In the genomic region with DNA sequence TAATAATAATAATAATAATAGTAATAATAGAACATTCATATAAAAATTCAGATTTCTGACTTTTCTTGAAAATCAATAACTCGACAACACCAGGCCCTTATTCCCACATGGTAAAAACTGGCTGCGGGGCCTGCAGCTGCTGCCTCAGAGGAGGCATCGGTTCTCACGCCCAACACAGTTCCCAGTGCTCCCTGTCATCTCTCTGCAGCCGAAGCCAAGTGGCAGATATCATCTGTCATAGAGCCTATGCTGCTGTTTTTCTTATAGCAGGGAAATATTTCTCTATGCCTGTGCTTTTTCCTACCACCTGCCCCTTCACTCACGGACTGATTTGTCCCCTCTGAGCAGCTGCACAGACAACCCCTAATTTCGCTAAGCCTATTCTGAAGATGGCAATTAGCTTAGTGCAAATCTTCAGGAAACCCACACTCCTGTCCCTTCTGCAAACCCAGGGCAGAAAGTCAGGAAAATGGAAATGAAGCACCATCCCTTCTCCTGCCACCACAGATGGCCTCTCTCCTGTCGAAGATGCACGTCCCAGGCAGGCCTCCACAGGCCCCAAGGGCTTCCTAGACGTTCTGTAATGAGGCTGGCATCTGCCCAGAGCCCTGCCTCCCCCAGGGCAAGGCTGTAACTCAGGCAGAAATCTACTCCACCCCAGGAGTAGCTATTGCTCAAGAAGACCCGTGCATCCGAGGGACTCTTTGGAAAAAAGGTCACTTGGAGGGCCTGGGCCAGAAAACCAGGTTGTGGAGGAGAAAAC, we compare ENCODE assay signal across 14 cellular contexts.
DNase-seq lines count a peak whose midpoint lies in the region; TF ChIP-seq lines count a peak whose summit lies in the region.
"Had no signal": no experiment of that assay in that cellular context is flagged by ENCODE, and none has a peak within 500 bp of the region (broad histone marks: within the 10 kb centered on the region; RNA-seq: fewer than 3 reads in every experiment).

No MANE protein-coding gene starts in this region.

- H3K9me3 Mint-ChIP-seq in T-helper 1 cell treated with Interleukin-12 subunit alpha and Interleukin-12 subunit beta and Interleukin-4 antibody, amounts not matched to agents 30 μg/mL and 1 μg/mL, for 36 hours: no peaks in the 10 kb centered on the region

- H3K4me3 ChIP-seq in spleen (no peak overlapping the region), mesendoderm (ENCODE audit: low read length) (no peak overlapping the region)
- H3K4me3 ChIP-seq: A549, coronary artery, skin epidermis had no signal

- no peak for TF ChIP-seq CTCF in spleen (IDR thresholded peaks at IDR 0.05 in 8 of 11, conservative IDR thresholded peaks at IDR 0.05 in 3 of 11)

- DNase-seq in T-helper 1 cell: no peak
- peak; percentile 12 for DNase-seq in astrocyte of the hippocampus (ENCODE audit: low read depth, low spot score)
- peak; percentile 77 for DNase-seq in islet precursor cell
- no peak for DNase-seq in kidney glomerular epithelial cell (lab: John Stamatoyannopoulos, UW)
- DNase-seq in COR-L47 (lab: John Stamatoyannopoulos, UW): no peak
- no peak for DNase-seq in spleen
- DNase-seq in mesendoderm: no peak
- DNase-seq: activated CD4-positive, alpha-beta T cell treated with anti-CD3 and anti-CD28 coated beads, Interleukin-2, amount 50 U/mL, for 1 hour; activated naive CD4-positive, alpha-beta T cell; NCI-H446 had no signal

- H3K9me3 ChIP-seq in spleen: no peaks in the 10 kb centered on the region
- H3K9me3 ChIP-seq: A549 had no signal

- no peak overlapping the region for H3K9ac ChIP-seq in mesendoderm (ENCODE audit: low read length)

- H3K79me1 ChIP-seq in mesendoderm (ENCODE audit: low read length): no peaks in the 10 kb centered on the region

- no peak overlapping the region for H3K18ac ChIP-seq in mesendoderm (ENCODE audit: low read length)

- no peak overlapping the region for H3K4me3 Mint-ChIP-seq in T-helper 1 cell treated with Interleukin-12 subunit alpha and Interleukin-12 subunit beta and Interleukin-4 antibody, amounts not matched to agents 30 μg/mL and 1 μg/mL, for 36 hours

- no peak overlapping the region for H2BK15ac ChIP-seq in mesendoderm (replicated peaks; ENCODE audit: low read depth)

- H3K27ac ChIP-seq in spleen (no peak overlapping the region), mesendoderm (ENCODE audit: low read depth, low read length) (no peak overlapping the region)
- H3K27ac ChIP-seq: A549, coronary artery had no signal

- no peak overlapping the region for H2BK5ac ChIP-seq in mesendoderm (ENCODE audit: low read length)

- no peaks in the 10 kb centered on the region for H3K27me3 Mint-ChIP-seq in T-helper 1 cell treated with Interleukin-12 subunit alpha and Interleukin-12 subunit beta and Interleukin-4 antibody, amounts not matched to agents 30 μg/mL and 1 μg/mL, for 36 hours (ENCODE audit: low read depth)

- H3K4me1 ChIP-seq in spleen (peaks cover 0 to 19% (median 6%) of the 10 kb centered on the region in 6 donors), mesendoderm (ENCODE audit: control insufficient read depth, low read depth, low read length) (no peaks in the 10 kb centered on the region)
- H3K4me1 ChIP-seq: A549 had no signal

- H3K36me3 Mint-ChIP-seq in T-helper 1 cell treated with Interleukin-12 subunit alpha and Interleukin-12 subunit beta and Interleukin-4 antibody, amounts not matched to agents 30 μg/mL and 1 μg/mL, for 36 hours (ENCODE audit: low read depth): no peaks in the 10 kb centered on the region

- H2AK5ac ChIP-seq in mesendoderm (ENCODE audit: low read length): no peak overlapping the region

- no peaks in the 10 kb centered on the region for H3K36me3 ChIP-seq in spleen
- H3K36me3 ChIP-seq in mesendoderm (ENCODE audit: control insufficient read depth, insufficient read depth, low read length): no peaks in the 10 kb centered on the region

- no peak overlapping the region for H4K5ac ChIP-seq in mesendoderm (ENCODE audit: low read length)

- no peak overlapping the region for H3K4me2 ChIP-seq in mesendoderm (ENCODE audit: low read length)
- H3K4me2 ChIP-seq: A549 had no signal

- intact Hi-C loops in spleen (cut with DNase I; ENCODE audit: low total_unique reads): loop anchor here (10.0 kb wide), 1 partner anchor 187 kb away; a partner anchor contains a TSS

- H3K56ac ChIP-seq in mesendoderm (ENCODE audit: low read length): no peak overlapping the region

- H3K27ac Mint-ChIP-seq in T-helper 1 cell treated with Interleukin-12 subunit alpha and Interleukin-12 subunit beta and Interleukin-4 antibody, amounts not matched to agents 30 μg/mL and 1 μg/mL, for 36 hours: peak overlapping the region; percentile 15

- H4K8ac ChIP-seq in mesendoderm (ENCODE audit: low read depth, low read length): no peak overlapping the region

- no peaks in the 10 kb centered on the region for H3K27me3 ChIP-seq in spleen (replicated peaks in 1 of 7)
- no peaks in the 10 kb centered on the region for H3K27me3 ChIP-seq in mesendoderm (ENCODE audit: insufficient read depth, low read length, poor library complexity)

- H3K23ac ChIP-seq in mesendoderm (ENCODE audit: low read length): no peak overlapping the region

- no peak for TF ChIP-seq POLR2A in spleen (IDR thresholded peaks at IDR 0.05)

- H2BK120ac ChIP-seq in mesendoderm (ENCODE audit: low read depth, low read length): no peak overlapping the region

- H3K4me1 Mint-ChIP-seq in T-helper 1 cell treated with Interleukin-12 subunit alpha and Interleukin-12 subunit beta and Interleukin-4 antibody, amounts not matched to agents 30 μg/mL and 1 μg/mL, for 36 hours (ENCODE audit: low read depth): no peaks in the 10 kb centered on the region

- H3K79me2 ChIP-seq in mesendoderm (ENCODE audit: control insufficient read depth, insufficient read depth, low read length): no peaks in the 10 kb centered on the region

- H3K4ac ChIP-seq in mesendoderm (ENCODE audit: low read depth, low read length): no peak overlapping the region

- 73 to 87% (median 79%) methylated on average over 11 to 12 of the region's 12 CpGs for WGBS in spleen, 5 donors
- WGBS in mesendoderm (ENCODE audit: extremely low coverage, insufficient coverage, low lambda C conversion rate): no CpG with 5 or more reads among the region's 12 CpGs

Comparison
In these comparisons a context has a peak if more than half of its experiments do, and no peak if none do; other contexts are left out.
1. DNase-seq: peak in astrocyte of the hippocampus (single experiment) and islet precursor cell (single experiment); none in T-helper 1 cell (0 of 5), kidney glomerular epithelial cell (single experiment), COR-L47 (single experiment), spleen (single experiment) and mesendoderm (single experiment).